Comparison of ENCODE assay signal across 1 cellular context in genomic region chr1:218429301-218429700, GRCh38.
TF ChIP-seq lines count a peak whose summit lies in the region.

No MANE protein-coding gene starts in this region.

TF ChIP-seq in GM23338, 12 proteins besides CTCF, POLR2A, EP300 and RAD21 (continued from another document):
- TF ChIP-seq ZNF462 (CRISPR knock-in tag; IDR thresholded peaks at IDR 0.05) (no peak), STAT1 (IDR thresholded peaks at IDR 0.05; ENCODE audit: unreplicated experiment) (no peak), JUNB (IDR thresholded peaks at IDR 0.05; ENCODE audit: unreplicated experiment) (no peak), ZNF331 (CRISPR knock-in tag; IDR thresholded peaks at IDR 0.05; ENCODE audit: low read depth) (no peak), ZNF114 (CRISPR knock-in tag; IDR thresholded peaks at IDR 0.05) (no peak), EZH2phosphoT487 (IDR thresholded peaks at IDR 0.05; ENCODE audit: unreplicated experiment) (no peak), POLR2AphosphoS5 (IDR thresholded peaks at IDR 0.05; ENCODE audit: low read depth) (no peak)
